ENCODE assay signal across 1 cellular context in the genomic region with DNA sequence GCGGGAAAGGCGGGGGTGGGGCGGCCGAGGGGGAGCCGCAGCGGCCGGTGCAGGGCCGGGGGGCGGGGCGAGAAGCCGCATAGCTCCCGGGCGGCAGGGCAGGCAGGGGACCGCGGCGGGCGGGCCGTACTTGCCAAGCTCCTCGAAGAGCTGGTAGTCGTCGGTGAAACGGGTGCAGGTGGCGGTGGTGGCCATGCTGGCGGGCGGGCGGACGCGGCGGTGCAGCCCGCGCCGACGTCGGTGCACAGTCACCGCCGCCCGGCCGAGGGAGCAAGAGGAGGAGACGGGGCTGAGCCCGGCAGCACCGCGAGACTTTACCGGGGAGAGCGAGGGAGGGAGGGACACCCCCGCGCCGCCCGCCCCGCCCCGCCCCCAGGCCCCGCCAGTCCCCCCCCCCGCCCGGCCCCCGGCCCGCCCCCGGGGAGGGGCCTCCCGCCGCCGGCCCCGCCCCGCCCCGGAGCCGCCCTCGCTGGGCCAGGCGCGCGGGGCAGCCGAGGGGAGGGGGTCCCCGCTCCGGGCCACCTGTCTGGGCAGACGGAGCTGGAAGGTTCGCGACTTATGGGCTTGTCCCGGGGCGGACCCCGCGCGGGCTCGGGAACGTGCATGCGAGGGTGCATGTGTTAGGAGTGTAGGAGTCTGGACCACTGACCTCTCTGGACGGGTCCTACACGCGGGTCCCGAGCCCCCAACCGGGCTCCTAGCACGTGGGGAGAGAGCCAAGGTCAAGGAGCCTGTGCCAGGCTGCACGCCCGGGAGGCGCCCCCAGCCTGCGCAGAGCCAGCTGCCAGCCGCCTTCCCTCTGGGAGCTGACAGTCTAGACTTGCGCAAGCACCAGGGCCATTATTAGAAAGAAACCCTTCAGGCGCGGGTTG.
A peak's percentile ranks its signal among the peaks of the same experiment; 100 is the strongest.
TF ChIP-seq lines count a peak whose summit lies in the region.

A gene (minus strand): TSS at position 289 of the 872 bp plus-strand sequence. CDS start 94 bp downstream, at position 195.

TF ChIP-seq in HepG2, 621 proteins besides CTCF, POLR2A, EP300 and RAD21 (continued from another document and continues in another):
- TF ChIP-seq POLR2AphosphoS5 (IDR thresholded peaks at IDR 0.05; ENCODE audit: low read depth, low read length): peak; percentile 51; the same call in 1 of the 2 replicates
- no peak for TF ChIP-seq SRSF9 (IDR thresholded peaks at IDR 0.05; ENCODE audit: borderline replicate concordance, insufficient read depth, low read depth, low read length, poor library complexity, severe bottlenecking)
- no peak for TF ChIP-seq ELF4 (CRISPR knock-in tag; IDR thresholded peaks at IDR 0.05; ENCODE audit: borderline replicate concordance)
- TF ChIP-seq ZNF343 (CRISPR knock-in tag; IDR thresholded peaks at IDR 0.05): 0 out of 2 replicates have a peak, but pooled peaks have one; percentile 54
- TF ChIP-seq ZNF264 (CRISPR knock-in tag; IDR thresholded peaks at IDR 0.05): no peak
- TF ChIP-seq MAFK (conservative IDR thresholded peaks at IDR 0.05 in 1 of 2, IDR thresholded peaks at IDR 0.05 in 1 of 2; ENCODE audit: low read length in 2 of 2): no peak
- TF ChIP-seq STAT5B (CRISPR knock-in tag; IDR thresholded peaks at IDR 0.05): no peak
- TF ChIP-seq ZNF382 (CRISPR knock-in tag; IDR thresholded peaks at IDR 0.05; ENCODE audit: borderline replicate concordance): no peak
- TF ChIP-seq, protein P1, sequence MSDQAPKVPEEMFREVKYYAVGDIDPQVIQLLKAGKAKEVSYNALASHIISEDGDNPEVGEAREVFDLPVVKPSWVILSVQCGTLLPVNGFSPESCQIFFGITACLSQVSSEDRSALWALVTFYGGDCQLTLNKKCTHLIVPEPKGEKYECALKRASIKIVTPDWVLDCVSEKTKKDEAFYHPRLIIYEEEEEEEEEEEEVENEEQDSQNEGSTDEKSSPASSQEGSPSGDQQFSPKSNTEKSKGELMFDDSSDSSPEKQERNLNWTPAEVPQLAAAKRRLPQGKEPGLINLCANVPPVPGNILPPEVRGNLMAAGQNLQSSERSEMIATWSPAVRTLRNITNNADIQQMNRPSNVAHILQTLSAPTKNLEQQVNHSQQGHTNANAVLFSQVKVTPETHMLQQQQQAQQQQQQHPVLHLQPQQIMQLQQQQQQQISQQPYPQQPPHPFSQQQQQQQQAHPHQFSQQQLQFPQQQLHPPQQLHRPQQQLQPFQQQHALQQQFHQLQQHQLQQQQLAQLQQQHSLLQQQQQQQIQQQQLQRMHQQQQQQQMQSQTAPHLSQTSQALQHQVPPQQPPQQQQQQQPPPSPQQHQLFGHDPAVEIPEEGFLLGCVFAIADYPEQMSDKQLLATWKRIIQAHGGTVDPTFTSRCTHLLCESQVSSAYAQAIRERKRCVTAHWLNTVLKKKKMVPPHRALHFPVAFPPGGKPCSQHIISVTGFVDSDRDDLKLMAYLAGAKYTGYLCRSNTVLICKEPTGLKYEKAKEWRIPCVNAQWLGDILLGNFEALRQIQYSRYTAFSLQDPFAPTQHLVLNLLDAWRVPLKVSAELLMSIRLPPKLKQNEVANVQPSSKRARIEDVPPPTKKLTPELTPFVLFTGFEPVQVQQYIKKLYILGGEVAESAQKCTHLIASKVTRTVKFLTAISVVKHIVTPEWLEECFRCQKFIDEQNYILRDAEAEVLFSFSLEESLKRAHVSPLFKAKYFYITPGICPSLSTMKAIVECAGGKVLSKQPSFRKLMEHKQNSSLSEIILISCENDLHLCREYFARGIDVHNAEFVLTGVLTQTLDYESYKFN (CRISPR knock-in tag; conservative IDR thresholded peaks at IDR 0.05): no peak
- no peak; the same call in 1 of the 2 replicates for TF ChIP-seq ZNF772 (CRISPR knock-in tag; IDR thresholded peaks at IDR 0.05)
- TF ChIP-seq ZNF326 (CRISPR knock-in tag; IDR thresholded peaks at IDR 0.05; ENCODE audit: borderline replicate concordance): no peak
- TF ChIP-seq HOXA7 (CRISPR knock-in tag; IDR thresholded peaks at IDR 0.05): no peak
- TF ChIP-seq ZNF530 (CRISPR knock-in tag; IDR thresholded peaks at IDR 0.05; ENCODE audit: low read depth): no peak
- peak; percentile 71; the same call in 1 of the 2 replicates for TF ChIP-seq TAF1 (CRISPR knock-in tag; IDR thresholded peaks at IDR 0.05)
- TF ChIP-seq NR2F6 (IDR thresholded peaks at IDR 0.05): no peak
- TF ChIP-seq NR2F6 (CRISPR knock-in tag; IDR thresholded peaks at IDR 0.05): no peak
- TF ChIP-seq KDM4B (CRISPR knock-in tag; IDR thresholded peaks at IDR 0.05): no peak
- TF ChIP-seq ZNF616 (CRISPR knock-in tag; IDR thresholded peaks at IDR 0.05; ENCODE audit: low read depth): no peak
- no peak for TF ChIP-seq ZNF282 (IDR thresholded peaks at IDR 0.05; ENCODE audit: partially characterized antibody)
- 0 out of 2 replicates have a peak, but pooled peaks have one; percentile 45 for TF ChIP-seq ZSCAN29 (CRISPR knock-in tag; conservative IDR thresholded peaks at IDR 0.05)
- TF ChIP-seq, protein P2, sequence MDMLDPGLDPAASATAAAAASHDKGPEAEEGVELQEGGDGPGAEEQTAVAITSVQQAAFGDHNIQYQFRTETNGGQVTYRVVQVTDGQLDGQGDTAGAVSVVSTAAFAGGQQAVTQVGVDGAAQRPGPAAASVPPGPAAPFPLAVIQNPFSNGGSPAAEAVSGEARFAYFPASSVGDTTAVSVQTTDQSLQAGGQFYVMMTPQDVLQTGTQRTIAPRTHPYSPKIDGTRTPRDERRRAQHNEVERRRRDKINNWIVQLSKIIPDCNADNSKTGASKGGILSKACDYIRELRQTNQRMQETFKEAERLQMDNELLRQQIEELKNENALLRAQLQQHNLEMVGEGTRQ (IDR thresholded peaks at IDR 0.05; ENCODE audit: low read depth, low read length): no peak
- TF ChIP-seq, protein P2 (CRISPR knock-in tag; IDR thresholded peaks at IDR 0.05; ENCODE audit: borderline replicate concordance): no peak
- TF ChIP-seq NCOR1 (IDR thresholded peaks at IDR 0.05; ENCODE audit: borderline replicate concordance, low read length): 0 out of 2 replicates have a peak, but pooled peaks have one; percentile 7
- TF ChIP-seq, protein P3, sequence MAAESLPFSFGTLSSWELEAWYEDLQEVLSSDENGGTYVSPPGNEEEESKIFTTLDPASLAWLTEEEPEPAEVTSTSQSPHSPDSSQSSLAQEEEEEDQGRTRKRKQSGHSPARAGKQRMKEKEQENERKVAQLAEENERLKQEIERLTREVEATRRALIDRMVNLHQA (CRISPR knock-in tag; IDR thresholded peaks at IDR 0.05): no peak
- TF ChIP-seq, protein P4, sequence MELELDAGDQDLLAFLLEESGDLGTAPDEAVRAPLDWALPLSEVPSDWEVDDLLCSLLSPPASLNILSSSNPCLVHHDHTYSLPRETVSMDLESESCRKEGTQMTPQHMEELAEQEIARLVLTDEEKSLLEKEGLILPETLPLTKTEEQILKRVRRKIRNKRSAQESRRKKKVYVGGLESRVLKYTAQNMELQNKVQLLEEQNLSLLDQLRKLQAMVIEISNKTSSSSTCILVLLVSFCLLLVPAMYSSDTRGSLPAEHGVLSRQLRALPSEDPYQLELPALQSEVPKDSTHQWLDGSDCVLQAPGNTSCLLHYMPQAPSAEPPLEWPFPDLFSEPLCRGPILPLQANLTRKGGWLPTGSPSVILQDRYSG (CRISPR knock-in tag; IDR thresholded peaks at IDR 0.05): no peak
- TF ChIP-seq MLLT10 (CRISPR knock-in tag; IDR thresholded peaks at IDR 0.05): no peak
- TF ChIP-seq, protein P5, sequence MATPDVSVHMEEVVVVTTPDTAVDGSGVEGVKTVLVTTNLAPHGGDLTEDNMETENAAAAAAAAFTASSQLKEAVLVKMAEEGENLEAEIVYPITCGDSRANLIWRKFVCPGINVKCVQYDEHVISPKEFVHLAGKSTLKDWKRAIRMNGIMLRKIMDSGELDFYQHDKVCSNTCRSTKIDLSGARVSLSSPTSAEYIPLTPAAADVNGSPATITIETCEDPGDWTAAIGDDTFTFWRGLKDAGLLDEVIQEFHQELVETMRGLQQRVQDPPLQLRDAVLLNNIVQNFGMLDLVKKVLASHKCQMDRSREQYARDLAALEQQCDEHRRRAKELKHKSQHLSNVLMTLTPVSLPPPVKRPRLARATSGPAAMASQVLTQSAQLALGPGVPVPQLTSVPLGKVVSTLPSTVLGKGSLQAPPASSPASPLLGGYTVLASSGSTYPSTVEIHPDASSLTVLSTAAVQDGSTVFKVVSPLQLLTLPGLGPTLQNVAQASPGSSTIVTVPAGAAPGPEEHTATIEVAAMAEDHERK (CRISPR knock-in tag; IDR thresholded peaks at IDR 0.05; ENCODE audit: low read depth): no peak
- TF ChIP-seq RFX1 (IDR thresholded peaks at IDR 0.05): no peak
- TF ChIP-seq, protein P6, sequence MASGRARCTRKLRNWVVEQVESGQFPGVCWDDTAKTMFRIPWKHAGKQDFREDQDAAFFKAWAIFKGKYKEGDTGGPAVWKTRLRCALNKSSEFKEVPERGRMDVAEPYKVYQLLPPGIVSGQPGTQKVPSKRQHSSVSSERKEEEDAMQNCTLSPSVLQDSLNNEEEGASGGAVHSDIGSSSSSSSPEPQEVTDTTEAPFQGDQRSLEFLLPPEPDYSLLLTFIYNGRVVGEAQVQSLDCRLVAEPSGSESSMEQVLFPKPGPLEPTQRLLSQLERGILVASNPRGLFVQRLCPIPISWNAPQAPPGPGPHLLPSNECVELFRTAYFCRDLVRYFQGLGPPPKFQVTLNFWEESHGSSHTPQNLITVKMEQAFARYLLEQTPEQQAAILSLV (CRISPR knock-in tag; IDR thresholded peaks at IDR 0.05; ENCODE audit: borderline replicate concordance): no peak
- no peak for TF ChIP-seq ZNF383 (CRISPR knock-in tag; IDR thresholded peaks at IDR 0.05; ENCODE audit: borderline replicate concordance)
- no peak for TF ChIP-seq ZNF234 (CRISPR knock-in tag; conservative IDR thresholded peaks at IDR 0.05)
- TF ChIP-seq RFXANK (CRISPR knock-in tag; IDR thresholded peaks at IDR 0.05): no peak
- no peak for TF ChIP-seq ZNF484 (CRISPR knock-in tag; IDR thresholded peaks at IDR 0.05; ENCODE audit: borderline replicate concordance, low read depth)
- TF ChIP-seq, protein P7, sequence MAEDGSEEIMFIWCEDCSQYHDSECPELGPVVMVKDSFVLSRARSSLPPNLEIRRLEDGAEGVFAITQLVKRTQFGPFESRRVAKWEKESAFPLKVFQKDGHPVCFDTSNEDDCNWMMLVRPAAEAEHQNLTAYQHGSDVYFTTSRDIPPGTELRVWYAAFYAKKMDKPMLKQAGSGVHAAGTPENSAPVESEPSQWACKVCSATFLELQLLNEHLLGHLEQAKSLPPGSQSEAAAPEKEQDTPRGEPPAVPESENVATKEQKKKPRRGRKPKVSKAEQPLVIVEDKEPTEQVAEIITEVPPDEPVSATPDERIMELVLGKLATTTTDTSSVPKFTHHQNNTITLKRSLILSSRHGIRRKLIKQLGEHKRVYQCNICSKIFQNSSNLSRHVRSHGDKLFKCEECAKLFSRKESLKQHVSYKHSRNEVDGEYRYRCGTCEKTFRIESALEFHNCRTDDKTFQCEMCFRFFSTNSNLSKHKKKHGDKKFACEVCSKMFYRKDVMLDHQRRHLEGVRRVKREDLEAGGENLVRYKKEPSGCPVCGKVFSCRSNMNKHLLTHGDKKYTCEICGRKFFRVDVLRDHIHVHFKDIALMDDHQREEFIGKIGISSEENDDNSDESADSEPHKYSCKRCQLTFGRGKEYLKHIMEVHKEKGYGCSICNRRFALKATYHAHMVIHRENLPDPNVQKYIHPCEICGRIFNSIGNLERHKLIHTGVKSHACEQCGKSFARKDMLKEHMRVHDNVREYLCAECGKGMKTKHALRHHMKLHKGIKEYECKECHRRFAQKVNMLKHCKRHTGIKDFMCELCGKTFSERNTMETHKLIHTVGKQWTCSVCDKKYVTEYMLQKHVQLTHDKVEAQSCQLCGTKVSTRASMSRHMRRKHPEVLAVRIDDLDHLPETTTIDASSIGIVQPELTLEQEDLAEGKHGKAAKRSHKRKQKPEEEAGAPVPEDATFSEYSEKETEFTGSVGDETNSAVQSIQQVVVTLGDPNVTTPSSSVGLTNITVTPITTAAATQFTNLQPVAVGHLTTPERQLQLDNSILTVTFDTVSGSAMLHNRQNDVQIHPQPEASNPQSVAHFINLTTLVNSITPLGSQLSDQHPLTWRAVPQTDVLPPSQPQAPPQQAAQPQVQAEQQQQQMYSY (CRISPR knock-in tag; IDR thresholded peaks at IDR 0.05): no peak
- no peak for TF ChIP-seq XBP1 (CRISPR knock-in tag; IDR thresholded peaks at IDR 0.05)
- TF ChIP-seq NFYB (CRISPR knock-in tag; IDR thresholded peaks at IDR 0.05): no peak
- TF ChIP-seq, protein P8, sequence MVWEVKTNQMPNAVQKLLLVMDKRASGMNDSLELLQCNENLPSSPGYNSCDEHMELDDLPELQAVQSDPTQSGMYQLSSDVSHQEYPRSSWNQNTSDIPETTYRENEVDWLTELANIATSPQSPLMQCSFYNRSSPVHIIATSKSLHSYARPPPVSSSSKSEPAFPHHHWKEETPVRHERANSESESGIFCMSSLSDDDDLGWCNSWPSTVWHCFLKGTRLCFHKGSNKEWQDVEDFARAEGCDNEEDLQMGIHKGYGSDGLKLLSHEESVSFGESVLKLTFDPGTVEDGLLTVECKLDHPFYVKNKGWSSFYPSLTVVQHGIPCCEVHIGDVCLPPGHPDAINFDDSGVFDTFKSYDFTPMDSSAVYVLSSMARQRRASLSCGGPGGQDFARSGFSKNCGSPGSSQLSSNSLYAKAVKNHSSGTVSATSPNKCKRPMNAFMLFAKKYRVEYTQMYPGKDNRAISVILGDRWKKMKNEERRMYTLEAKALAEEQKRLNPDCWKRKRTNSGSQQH (CRISPR knock-in tag; IDR thresholded peaks at IDR 0.05; ENCODE audit: low read depth): no peak
- TF ChIP-seq ARNT (IDR thresholded peaks at IDR 0.05): no peak
- TF ChIP-seq, protein P9, sequence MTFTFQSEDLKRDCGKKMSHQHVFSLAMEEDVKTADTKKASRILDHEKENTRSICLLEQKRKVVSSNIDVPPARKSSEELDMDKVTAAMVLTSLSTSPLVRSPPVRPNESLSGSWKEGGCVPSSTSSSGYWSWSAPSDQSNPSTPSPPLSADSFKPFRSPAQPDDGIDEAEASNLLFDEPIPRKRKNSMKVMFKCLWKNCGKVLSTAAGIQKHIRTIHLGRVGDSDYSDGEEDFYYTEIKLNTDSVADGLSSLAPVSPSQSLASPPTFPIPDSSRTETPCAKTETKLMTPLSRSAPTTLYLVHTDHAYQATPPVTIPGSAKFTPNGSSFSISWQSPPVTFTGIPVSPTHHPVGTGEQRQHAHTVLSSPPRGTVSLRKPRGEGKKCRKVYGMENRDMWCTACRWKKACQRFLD (CRISPR knock-in tag; IDR thresholded peaks at IDR 0.05; ENCODE audit: borderline replicate concordance): no peak
- no peak for TF ChIP-seq SOX6 (IDR thresholded peaks at IDR 0.05)
- no peak for TF ChIP-seq SOX6 (CRISPR knock-in tag; IDR thresholded peaks at IDR 0.05)
- no peak for TF ChIP-seq CBX1 (IDR thresholded peaks at IDR 0.05; ENCODE audit: low read depth)
- TF ChIP-seq ZNF496 (CRISPR knock-in tag; IDR thresholded peaks at IDR 0.05; ENCODE audit: insufficient replicate concordance): no peak
- TF ChIP-seq ERF (CRISPR knock-in tag; IDR thresholded peaks at IDR 0.05): no peak; the same call in 1 of the 2 replicates
